Comparison of ENCODE assay signal across 24 cellular contexts in genomic region chr1:153265457-153265856, GRCh38. TPM values are rescaled to one million over a fixed set of nuclear protein-coding genes. Genes with fewer than 3 reads are reported as not detected.
"Had no signal": no experiment of that assay in that cellular context is flagged by ENCODE, and none has a peak within 500 bp of the region (broad histone marks: within the 10 kb centered on the region; RNA-seq: fewer than 3 reads in every experiment).

No MANE protein-coding gene starts in this region.

- ATAC-seq: heart right ventricle; left colon; mucosa of descending colon; stimulated activated naive B cell treated with anti-CD40 and anti-IgM and Interleukin-4, amounts not matched to agents 10 μg/mL and 1 μg/mL and 100 μg/mL, for 72 hours had no signal

- DNase-seq: activated CD4-positive, alpha-beta T cell treated with anti-CD3 and anti-CD28 coated beads for 1 hour; activated CD4-positive, alpha-beta T cell treated with anti-CD3 and anti-CD28 coated beads, Interleukin-2, amount 50 U/mL, for 4 hours; activated naive CD4-positive, alpha-beta T cell treated with anti-CD3 and anti-CD28 coated beads for 36 hours; activated T-cell treated with anti-CD3 and anti-CD28 coated beads, Interleukin-2, amount 50 U/mL, for 48 hours; amygdala; cortex of kidney; heart right ventricle; islet precursor cell; left colon; mesenchymal stem cell; mucosa of descending colon; naive B cell; posterior cingulate gyrus; retina; stimulated activated CD4-positive, alpha-beta T cell treated with anti-CD3 and anti-CD28 coated beads, Interleukin-2, amount 100 ng/mL, for 48 hours; stimulated activated CD8-positive, alpha-beta memory T cell treated with anti-CD3 and anti-CD28 coated beads, Interleukin-4, amount 100 ng/mL, for 48 hours; stimulated activated naive B cell treated with anti-CD40 and anti-IgM and Interleukin-4, amounts not matched to agents 10 μg/mL and 1 μg/mL and 100 μg/mL, for 72 hours; testis; trophoblast cell had no signal

- H3K9me3 ChIP-seq: heart right ventricle, mucosa of descending colon, testis, vagina had no signal

- H3K9me3 Mint-ChIP-seq: activated naive CD4-positive, alpha-beta T cell treated with anti-CD3 and anti-CD28 coated beads for 36 hours had no signal

- H3K36me3 Mint-ChIP-seq: naive B cell; stimulated activated naive B cell treated with anti-CD40 and anti-IgM and Interleukin-4, amounts not matched to agents 10 μg/mL and 1 μg/mL and 100 μg/mL, for 72 hours had no signal

- H3K36me3 ChIP-seq: heart right ventricle, vagina had no signal

- H3K27ac ChIP-seq: heart right ventricle, testis, vagina had no signal

- H3K4me3 ChIP-seq: heart right ventricle, mucosa of descending colon, testis, vagina had no signal

- H3K27ac Mint-ChIP-seq: activated naive CD4-positive, alpha-beta T cell treated with anti-CD3 and anti-CD28 coated beads for 36 hours; naive B cell; stimulated activated naive B cell treated with anti-CD40 and anti-IgM and Interleukin-4, amounts not matched to agents 10 μg/mL and 1 μg/mL and 100 μg/mL, for 72 hours had no signal

- H3K4me3 Mint-ChIP-seq: activated naive CD4-positive, alpha-beta T cell treated with anti-CD3 and anti-CD28 coated beads for 36 hours; naive B cell; stimulated activated naive B cell treated with anti-CD40 and anti-IgM and Interleukin-4, amounts not matched to agents 10 μg/mL and 1 μg/mL and 100 μg/mL, for 72 hours had no signal

RNA-seq across cellular contexts. Expression of gene LORICRIN, which starts 6.0 kb away (rescaled TPM):
- total RNA-seq: activated naive CD4-positive, alpha-beta T cell treated with anti-CD3 and anti-CD28 coated beads for 36 hours; bronchial epithelial cell; epithelial cell of proximal tubule; fibroblast of villous mesenchyme; heart right ventricle; left colon; mucosa of descending colon; omental fat pad; vagina had no signal

RNA-seq across cellular contexts. Expression of gene PGLYRP3, which starts 47.3 kb away (rescaled TPM):
- total RNA-seq: activated naive CD4-positive, alpha-beta T cell treated with anti-CD3 and anti-CD28 coated beads for 36 hours; epithelial cell of proximal tubule; fibroblast of villous mesenchyme; heart right ventricle; left colon; mucosa of descending colon; omental fat pad; testis had no signal

RNA-seq across cellular contexts. Expression of gene PRR9, which starts 48.1 kb away (rescaled TPM):
- total RNA-seq: activated naive CD4-positive, alpha-beta T cell treated with anti-CD3 and anti-CD28 coated beads for 36 hours; bronchial epithelial cell; epithelial cell of proximal tubule; fibroblast of villous mesenchyme; heart right ventricle; left colon; mucosa of descending colon; vagina had no signal
